21 cellular contexts compared by ENCODE assay signal in genomic region chr6:113610377-113610988, GRCh38.
"Had no signal": no experiment of that assay in that cellular context is flagged by ENCODE, and none has a peak within 500 bp of the region (broad histone marks: within the 10 kb centered on the region; RNA-seq: fewer than 3 reads in every experiment).

No MANE protein-coding gene starts in this region.

- H3K4me3 ChIP-seq: breast epithelium, ovary, prostate gland, spleen, testis, vagina had no signal

- H3K4me1 ChIP-seq: breast epithelium, prostate gland had no signal

- ATAC-seq: activated CD4-positive, CD25-positive, alpha-beta regulatory T cell treated with anti-CD3 and anti-CD28 coated beads, Interleukin-2, amount 50 U/mL, for 24 hours; activated naive CD4-positive, alpha-beta T cell treated with anti-CD3 and anti-CD28 coated beads, Interleukin-2, amount 50 U/mL, for 72 hours; left cardiac atrium had no signal

- DNase-seq: activated CD4-positive, alpha-beta T cell treated with anti-CD3 and anti-CD28 coated beads, Interleukin-2, amount 50 U/mL, for 1 hour; activated gamma-delta T cell treated with Interleukin-2 at 50 U/mL for 16 hours; activated T-cell treated with anti-CD3 and anti-CD28 coated beads, Interleukin-2, amount 50 U/mL, for 1 hour; effector CD4-positive, alpha-beta T cell; foreskin melanocyte; left cardiac atrium; naive B cell; ovary; spleen; stimulated activated CD4-positive, alpha-beta T cell treated with anti-CD3 and anti-CD28 coated beads, Interleukin-4, amount 100 ng/mL, for 1 hour; stimulated activated naive CD4-positive, alpha-beta T cell; SW 1271; testis; trophoblast cell had no signal

- H3K27me3 ChIP-seq: breast epithelium, ovary, spleen, testis, vagina had no signal

- FAIRE-seq: astrocyte, islet of Langerhans had no signal

- H3K36me3 ChIP-seq: breast epithelium, ovary, prostate gland, spleen, vagina had no signal

- H3K27ac ChIP-seq: breast epithelium, ovary, prostate gland, spleen, testis, vagina had no signal

- H3K9me3 ChIP-seq: breast epithelium, ovary, prostate gland, testis, vagina had no signal
